1 cellular context compared by ENCODE assay signal in genomic region chr17:47878203-47879027, GRCh38.
A peak's percentile ranks its signal among the peaks of the same experiment; 100 is the strongest.
TF ChIP-seq lines count a peak whose summit lies in the region.

No MANE protein-coding gene starts in this region.

TF ChIP-seq in HepG2, 621 proteins besides CTCF, POLR2A, EP300 and RAD21:
- TF ChIP-seq PATZ1 (CRISPR knock-in tag; IDR thresholded peaks at IDR 0.05) = peak; percentile 17; the same call in 1 of the 2 replicates
- no peak for TF ChIP-seq ZBTB1 (CRISPR knock-in tag; IDR thresholded peaks at IDR 0.05; ENCODE audit: borderline replicate concordance)
- TF ChIP-seq RARA (CRISPR knock-in tag; IDR thresholded peaks at IDR 0.05) = peak; percentile 48
- peak; percentile 46; the same call in 1 of the 2 replicates for TF ChIP-seq NR2F6 (IDR thresholded peaks at IDR 0.05)
- no peak for TF ChIP-seq NR2F6 (CRISPR knock-in tag; IDR thresholded peaks at IDR 0.05)
- TF ChIP-seq RARG (CRISPR knock-in tag; IDR thresholded peaks at IDR 0.05; ENCODE audit: low read depth) = no peak
- peak; percentile 74 for TF ChIP-seq ZNF652 (CRISPR knock-in tag; IDR thresholded peaks at IDR 0.05; ENCODE audit: borderline replicate concordance, low read depth)
TF ChIP-seq in HepG2: peak in this region for 4.
